In the genomic region with DNA sequence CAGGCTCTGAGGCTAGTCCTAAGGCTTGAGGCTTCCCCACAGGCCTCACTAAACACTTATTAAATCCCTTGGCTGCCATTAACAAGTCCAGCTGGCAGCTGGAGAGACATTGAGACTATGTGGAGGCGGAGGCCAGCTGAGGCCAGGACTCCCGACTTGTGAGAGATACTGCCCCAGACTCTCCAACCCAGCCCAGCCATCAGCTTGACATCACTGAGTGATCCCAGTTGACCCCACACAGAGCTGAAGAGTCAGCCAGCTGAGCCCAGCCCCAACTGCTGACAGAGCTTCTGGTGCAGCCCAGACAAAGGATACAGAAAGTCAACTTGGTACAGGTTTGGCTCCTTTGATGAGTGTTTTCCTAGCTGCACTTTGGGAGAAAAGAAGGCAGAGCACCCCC, we compare ENCODE assay signal across 1 cellular context.
TF ChIP-seq lines count a peak whose summit lies in the region.

No MANE protein-coding gene starts in this region.

TF ChIP-seq in GM23338, 12 proteins besides CTCF, POLR2A, EP300 and RAD21 (continued from another document):
- no peak for TF ChIP-seq ZNF462 (CRISPR knock-in tag; IDR thresholded peaks at IDR 0.05)
